In genomic region chr3:113498221-113499005, GRCh38 we compare ENCODE assay signal across 15 cellular contexts. TPM values are rescaled to one million over a fixed set of nuclear protein-coding genes. Genes with fewer than 3 reads are reported as not detected.
A peak's percentile ranks its signal among the peaks of the same experiment; 100 is the strongest.
DNase-seq lines count a peak whose midpoint lies in the region; ATAC-seq and TF ChIP-seq lines count a peak whose summit lies in the region.
"Had no signal": no experiment of that assay in that cellular context is flagged by ENCODE, and none has a peak within 500 bp of the region (broad histone marks: within the 10 kb centered on the region; RNA-seq: fewer than 3 reads in every experiment).

No MANE protein-coding gene starts in this region.

- H3K4me3 ChIP-seq in AG10803 (ENCODE audit: low read length) (no peak overlapping the region), cardiac fibroblast (replicated peaks in 1 of 2; ENCODE audit: low read depth in 2 of 2, low read length in 2 of 2) (no peak overlapping the region), mesodermal cell (ENCODE audit: extremely low read depth, insufficient read depth, low read length, poor library complexity, severe bottlenecking) (no peak overlapping the region)
- H3K4me3 ChIP-seq: BLaER1 treated with 17β-estradiol and CSF1 and Interleukin-3, amounts not matched to agents 10 nM and 100 nM; mucosa of descending colon; SK-N-MC had no signal

- H3K27ac ChIP-seq in mesodermal cell (ENCODE audit: low read depth, low read length, severe bottlenecking) = peak overlapping the region; percentile 58
- H3K27ac ChIP-seq: BLaER1 treated with 17β-estradiol and CSF1 and Interleukin-3, amounts not matched to agents 10 nM and 100 nM; SK-N-MC had no signal

- peak; percentile 41 for DNase-seq in AG10803 (ENCODE audit: low read depth)
- DNase-seq in HT1080 (ENCODE audit: low read depth) = peak; percentile 19
- DNase-seq in cardiac fibroblast (ENCODE audit: low read depth in 2 of 2) = peak; percentile 57 to 82
- no peak for DNase-seq in NCI-H524 treated with DMSO at 0.1 percent for 48 hours (lab: John Stamatoyannopoulos, UW)
- no peak for DNase-seq in activated CD4-positive, alpha-beta T cell treated with anti-CD3 and anti-CD28 coated beads for 1 hour
- DNase-seq: activated CD8-positive, alpha-beta memory T cell treated with anti-CD3 and anti-CD28 coated beads, Interleukin-2, amount 10 ng/mL, durations not matched to agents 7 days and 5 days; islet precursor cell; mucosa of descending colon; NCI-H2081; NK-92 treated with Interleukin-12 subunit alpha and Interleukin-12 subunit beta, amount 100 ng/mL, for 24 hours had no signal

- no peak for ATAC-seq in GM19351 (IDR thresholded peaks at IDR 0.05; ENCODE audit: unreplicated experiment)
- no peak for ATAC-seq in HG02798 (IDR thresholded peaks at IDR 0.05; ENCODE audit: poor library complexity, unreplicated experiment)
- ATAC-seq: activated CD8-positive, alpha-beta memory T cell treated with anti-CD3 and anti-CD28 coated beads, Interleukin-2, amount 10 ng/mL, durations not matched to agents 7 days and 5 days; mucosa of descending colon had no signal

- 90 to 91% methylated on average over 2 to 4 of the region's 5 CpGs for WGBS in mesodermal cell (ENCODE audit: insufficient coverage in 2 of 2), 2 experiments

- no peaks in the 10 kb centered on the region for H3K4me1 ChIP-seq in mesodermal cell (ENCODE audit: control insufficient read depth, insufficient read depth, low read length, poor library complexity, severe bottlenecking)

- TF ChIP-seq CTCF in AG10803 (conservative IDR thresholded peaks at IDR 0.05; ENCODE audit: low read length) (no peak), cardiac fibroblast (IDR thresholded peaks at IDR 0.05; ENCODE audit: low read depth, low read length) (no peak)

- peaks cover 7% of the 10 kb centered on the region for H3K36me3 ChIP-seq in mesodermal cell (ENCODE audit: control insufficient read depth, insufficient read depth, low read length)

- H3K9me3 ChIP-seq in mesodermal cell (ENCODE audit: control insufficient read depth, low read length) = no peaks in the 10 kb centered on the region
- H3K9me3 ChIP-seq: BLaER1 treated with 17β-estradiol and CSF1 and Interleukin-3, amounts not matched to agents 10 nM and 100 nM; mucosa of descending colon had no signal

RNA-seq across cellular contexts. Expression of gene SPICE1, which starts 16.5 kb away (rescaled TPM):
- total RNA-seq in HT1080 (2014; rRNA removed; shearing (Covaris generic)) = 7.2 and 8.0 TPM in 2 replicates
- polyA plus RNA-seq in HT1080 (2015; cell fraction: cytosol; rRNA removed) = 12.7 and 21.2 TPM in 2 replicates
- 22.0 and 31.1 TPM in 2 replicates for polyA plus RNA-seq in HT1080 (2015; cell fraction: nucleus; rRNA removed)
- polyA plus RNA-seq in mesodermal cell (2013, experiment 1 of 2) = 18.5 TPM
- 21.6 TPM for polyA plus RNA-seq in mesodermal cell (2013, experiment 2 of 2)

RNA-seq across cellular contexts. Expression of gene SIDT1, which starts 33.9 kb away (rescaled TPM):
- total RNA-seq in HT1080 (2014; rRNA removed; shearing (Covaris generic)) = 0.02 and 0.07 TPM in 2 replicates
- 0.03 and 0.06 TPM in 2 replicates for polyA plus RNA-seq in HT1080 (2015; cell fraction: cytosol; rRNA removed)
- polyA plus RNA-seq in HT1080 (2015; cell fraction: nucleus; rRNA removed) = 0.07 TPM in 1 of 2 replicates, not detected in the other
- polyA plus RNA-seq in mesodermal cell (2013, experiment 1 of 2) = 0.41 TPM
- polyA plus RNA-seq in mesodermal cell (2013, experiment 2 of 2) = 0.61 TPM

RNA-seq across cellular contexts. Expression of gene CFAP44, which starts 57.1 kb away (rescaled TPM):
- total RNA-seq in HT1080 (2014; rRNA removed; shearing (Covaris generic)) = 2.4 and 2.7 TPM in 2 replicates
- 1.0 and 1.4 TPM in 2 replicates for polyA plus RNA-seq in HT1080 (2015; cell fraction: cytosol; rRNA removed)
- polyA plus RNA-seq in HT1080 (2015; cell fraction: nucleus; rRNA removed) = 21.0 and 23.6 TPM in 2 replicates
- 3.9 TPM for polyA plus RNA-seq in mesodermal cell (2013, experiment 1 of 2)
- 2.7 TPM for polyA plus RNA-seq in mesodermal cell (2013, experiment 2 of 2)

Comparison
In these comparisons a context has a peak if more than half of its experiments do, and no peak if none do; other contexts are left out.
1. DNase-seq: peak in AG10803 (single experiment), HT1080 (single experiment) and cardiac fibroblast (2 of 2); none in NCI-H524 treated with DMSO at 0.1 percent for 48 hours (single experiment) and activated CD4-positive, alpha-beta T cell treated with anti-CD3 and anti-CD28 coated beads for 1 hour (single experiment).